In the genomic region with DNA sequence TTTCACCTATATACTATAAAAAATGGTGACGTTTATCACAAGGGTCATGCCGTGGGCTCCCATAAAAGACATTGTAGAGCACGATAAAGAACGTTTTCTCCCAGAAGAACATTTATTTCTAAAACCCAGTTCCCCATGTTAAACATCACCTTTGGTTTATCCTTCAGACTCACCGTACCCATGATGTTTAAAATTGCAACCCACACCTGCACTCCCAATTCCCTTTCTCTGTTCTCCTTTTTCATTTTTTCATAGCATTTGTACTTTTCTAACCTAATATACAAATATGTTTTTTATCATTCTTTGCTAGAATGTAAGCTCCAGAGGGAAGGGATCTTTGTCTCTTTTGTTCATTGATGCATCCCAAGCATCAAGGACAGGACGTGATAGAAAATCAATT, we compare ENCODE assay signal across 1 cellular context.
TF ChIP-seq lines count a peak whose summit lies in the region.

No MANE protein-coding gene starts in this region.

TF ChIP-seq in K562, 482 proteins besides CTCF, POLR2A, EP300 and RAD21:
- TF ChIP-seq ZNF347 (CRISPR knock-in tag; IDR thresholded peaks at IDR 0.05; ENCODE audit: low read depth) (no peak), CC2D1A (IDR thresholded peaks at IDR 0.05) (no peak), ARNT (IDR thresholded peaks at IDR 0.05) (no peak), TBL1XR1 (IDR thresholded peaks at IDR 0.05; ENCODE audit: low read length in 2 of 2) (no peak), ZNF780A (CRISPR knock-in tag; IDR thresholded peaks at IDR 0.05) (no peak), RBBP5 (IDR thresholded peaks at IDR 0.05; ENCODE audit: borderline replicate concordance, insufficient read depth, low read length, poor library complexity, severe bottlenecking) (no peak), HIVEP1 (CRISPR knock-in tag; IDR thresholded peaks at IDR 0.05) (no peak), SAFB2 (IDR thresholded peaks at IDR 0.05; ENCODE audit: borderline replicate concordance, low read depth, low read length, severe bottlenecking) (no peak), EWSR1 (IDR thresholded peaks at IDR 0.05; ENCODE audit: borderline replicate concordance, low read depth, partially characterized antibody) (no peak), ZFP1 (CRISPR knock-in tag; IDR thresholded peaks at IDR 0.05) (no peak), ATF2 (CRISPR knock-in tag; IDR thresholded peaks at IDR 0.05) (no peak), KDM5B (IDR thresholded peaks at IDR 0.05; ENCODE audit: insufficient replicate concordance, low read depth, low read length) (no peak), ZNF444 (CRISPR knock-in tag; IDR thresholded peaks at IDR 0.05) (no peak)
- TF ChIP-seq, protein P1, sequence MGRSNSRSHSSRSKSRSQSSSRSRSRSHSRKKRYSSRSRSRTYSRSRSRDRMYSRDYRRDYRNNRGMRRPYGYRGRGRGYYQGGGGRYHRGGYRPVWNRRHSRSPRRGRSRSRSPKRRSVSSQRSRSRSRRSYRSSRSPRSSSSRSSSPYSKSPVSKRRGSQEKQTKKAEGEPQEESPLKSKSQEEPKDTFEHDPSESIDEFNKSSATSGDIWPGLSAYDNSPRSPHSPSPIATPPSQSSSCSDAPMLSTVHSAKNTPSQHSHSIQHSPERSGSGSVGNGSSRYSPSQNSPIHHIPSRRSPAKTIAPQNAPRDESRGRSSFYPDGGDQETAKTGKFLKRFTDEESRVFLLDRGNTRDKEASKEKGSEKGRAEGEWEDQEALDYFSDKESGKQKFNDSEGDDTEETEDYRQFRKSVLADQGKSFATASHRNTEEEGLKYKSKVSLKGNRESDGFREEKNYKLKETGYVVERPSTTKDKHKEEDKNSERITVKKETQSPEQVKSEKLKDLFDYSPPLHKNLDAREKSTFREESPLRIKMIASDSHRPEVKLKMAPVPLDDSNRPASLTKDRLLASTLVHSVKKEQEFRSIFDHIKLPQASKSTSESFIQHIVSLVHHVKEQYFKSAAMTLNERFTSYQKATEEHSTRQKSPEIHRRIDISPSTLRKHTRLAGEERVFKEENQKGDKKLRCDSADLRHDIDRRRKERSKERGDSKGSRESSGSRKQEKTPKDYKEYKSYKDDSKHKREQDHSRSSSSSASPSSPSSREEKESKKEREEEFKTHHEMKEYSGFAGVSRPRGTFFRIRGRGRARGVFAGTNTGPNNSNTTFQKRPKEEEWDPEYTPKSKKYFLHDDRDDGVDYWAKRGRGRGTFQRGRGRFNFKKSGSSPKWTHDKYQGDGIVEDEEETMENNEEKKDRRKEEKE (IDR thresholded peaks at IDR 0.05; ENCODE audit: borderline replicate concordance in 1 of 2, control insufficient read depth in 1 of 2, low read depth in 2 of 2, low read length in 1 of 2), result no peak
- TF ChIP-seq, protein P2, sequence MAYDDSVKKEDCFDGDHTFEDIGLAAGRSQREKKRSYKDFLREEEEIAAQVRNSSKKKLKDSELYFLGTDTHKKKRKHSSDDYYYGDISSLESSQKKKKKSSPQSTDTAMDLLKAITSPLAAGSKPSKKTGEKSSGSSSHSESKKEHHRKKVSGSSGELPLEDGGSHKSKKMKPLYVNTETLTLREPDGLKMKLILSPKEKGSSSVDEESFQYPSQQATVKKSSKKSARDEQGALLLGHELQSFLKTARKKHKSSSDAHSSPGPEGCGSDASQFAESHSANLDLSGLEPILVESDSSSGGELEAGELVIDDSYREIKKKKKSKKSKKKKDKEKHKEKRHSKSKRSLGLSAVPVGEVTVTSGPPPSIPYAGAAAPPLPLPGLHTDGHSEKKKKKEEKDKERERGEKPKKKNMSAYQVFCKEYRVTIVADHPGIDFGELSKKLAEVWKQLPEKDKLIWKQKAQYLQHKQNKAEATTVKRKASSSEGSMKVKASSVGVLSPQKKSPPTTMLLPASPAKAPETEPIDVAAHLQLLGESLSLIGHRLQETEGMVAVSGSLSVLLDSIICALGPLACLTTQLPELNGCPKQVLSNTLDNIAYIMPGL (CRISPR knock-in tag; IDR thresholded peaks at IDR 0.05), result no peak
- TF ChIP-seq, protein P3, sequence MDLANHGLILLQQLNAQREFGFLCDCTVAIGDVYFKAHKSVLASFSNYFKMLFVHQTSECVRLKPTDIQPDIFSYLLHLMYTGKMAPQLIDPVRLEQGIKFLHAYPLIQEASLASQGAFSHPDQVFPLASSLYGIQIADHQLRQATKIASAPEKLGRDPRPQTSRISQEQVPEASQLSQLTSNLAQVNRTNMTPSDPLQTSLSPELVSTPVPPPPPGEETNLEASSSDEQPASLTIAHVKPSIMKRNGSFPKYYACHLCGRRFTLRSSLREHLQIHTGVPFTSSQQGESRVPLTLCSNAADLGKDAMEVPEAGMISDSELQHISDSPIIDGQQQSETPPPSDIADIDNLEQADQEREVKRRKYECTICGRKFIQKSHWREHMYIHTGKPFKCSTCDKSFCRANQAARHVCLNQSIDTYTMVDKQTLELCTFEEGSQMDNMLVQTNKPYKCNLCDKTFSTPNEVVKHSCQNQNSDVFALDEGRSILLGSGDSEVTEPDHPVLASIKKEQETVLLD (IDR thresholded peaks at IDR 0.05), result no peak
